Comparison of ENCODE assay signal across 15 cellular contexts in genomic region chrX:50168305-50168704, GRCh38. TPM values are rescaled to one million over a fixed set of nuclear protein-coding genes. Genes with fewer than 3 reads are reported as not detected.
DNase-seq lines count a peak whose midpoint lies in the region; ATAC-seq and TF ChIP-seq lines count a peak whose summit lies in the region.
"Had no signal": no experiment of that assay in that cellular context is flagged by ENCODE, and none has a peak within 500 bp of the region (broad histone marks: within the 10 kb centered on the region; RNA-seq: fewer than 3 reads in every experiment).

No MANE protein-coding gene starts in this region.

- peaks cover 34% of the 10 kb centered on the region for H3K27me3 Mint-ChIP-seq in MCF 10A (ENCODE audit: insufficient read depth, unreplicated experiment)

- TF ChIP-seq EP300 in upper lobe of left lung (IDR thresholded peaks at IDR 0.05) = no peak

- CTCF ChIA-PET in MCF 10A (lab: Yijun Ruan, JAX) = no interaction called here

- H3K36me3 ChIP-seq in breast epithelium = no peaks in the 10 kb centered on the region
- H3K36me3 ChIP-seq in upper lobe of left lung = no peaks in the 10 kb centered on the region
- H3K36me3 ChIP-seq: tibial nerve had no signal

- no peaks in the 10 kb centered on the region for H3K4me1 Mint-ChIP-seq in MCF 10A (ENCODE audit: insufficient read depth, unreplicated experiment)

- H3K27me3 ChIP-seq in breast epithelium = peaks cover 0 to 37% of the 10 kb centered on the region in 2 donors
- no peaks in the 10 kb centered on the region for H3K27me3 ChIP-seq in upper lobe of left lung
- H3K27me3 ChIP-seq: tibial nerve had no signal

- H3K27ac ChIP-seq in breast epithelium (no peak overlapping the region), upper lobe of left lung (no peak overlapping the region)
- H3K27ac ChIP-seq: tibial nerve had no signal

- peak; percentile 8 for DNase-seq in MCF 10A (ENCODE audit: unreplicated experiment)
- DNase-seq in breast epithelium (ENCODE audit: low spot score in 2 of 2) = no peak
- DNase-seq in NCI-H226 = peak; percentile 31
- peak; percentile 9 for DNase-seq in kidney tubule cell (ENCODE audit: low spot score)
- no peak for DNase-seq in upper lobe of left lung
- no peak for DNase-seq in middle frontal gyrus (ENCODE audit: extremely low spot score, low spot score)
- DNase-seq in Kasumi-1 (lab: John Stamatoyannopoulos, UW) = no peak
- DNase-seq: activated naive CD4-positive, alpha-beta T cell; cerebellar nuclear complex; HFFc6; NCI-H1105 treated with DMSO at 0.1 percent for 48 hours had no signal

- H3K4me3 ChIP-seq in breast epithelium (no peak overlapping the region), upper lobe of left lung (no peak overlapping the region)
- H3K4me3 ChIP-seq: tibial nerve had no signal

- H3K4me3 Mint-ChIP-seq in MCF 10A (ENCODE audit: unreplicated experiment) = no peak overlapping the region
- H3K4me3 Mint-ChIP-seq: HFFc6 had no signal

- POLR2A ChIA-PET in MCF 10A (lab: Yijun Ruan, JAX) = no interaction called here

- TF ChIP-seq CTCF in MCF 10A (IDR thresholded peaks at IDR 0.05; ENCODE audit: unreplicated experiment) (no peak), breast epithelium (IDR thresholded peaks at IDR 0.05) (no peak), upper lobe of left lung (IDR thresholded peaks at IDR 0.05) (no peak)

- 59 to 65% methylated on average over 6 of the region's 6 CpGs for WGBS in upper lobe of left lung, 2 donors

- BruUV-seq in MCF 10A (replicated peaks; lab: Mats Ljungman, UMichigan) = no TSS peak

- H3K27ac Mint-ChIP-seq in MCF 10A (ENCODE audit: low read depth, unreplicated experiment) = no peak overlapping the region
- H3K27ac Mint-ChIP-seq: HFFc6 had no signal

- H3K9me3 ChIP-seq in breast epithelium = no peaks in the 10 kb centered on the region
- no peaks in the 10 kb centered on the region for H3K9me3 ChIP-seq in upper lobe of left lung
- H3K9me3 ChIP-seq: tibial nerve had no signal

- ATAC-seq in HG02623 (IDR thresholded peaks at IDR 0.05; ENCODE audit: unreplicated experiment) (peak; percentile 57), upper lobe of left lung (ENCODE audit: low FRiP score in 2 of 2) (no peak)
- ATAC-seq: sciatic nerve had no signal

- TF ChIP-seq POLR2A in breast epithelium (IDR thresholded peaks at IDR 0.05) (no peak), upper lobe of left lung (IDR thresholded peaks at IDR 0.05) (no peak)

- H3K4me1 ChIP-seq in breast epithelium (no peaks in the 10 kb centered on the region), upper lobe of left lung (no peaks in the 10 kb centered on the region)
- H3K4me1 ChIP-seq: tibial nerve had no signal

- intact Hi-C loops in MCF 10A (cut with micrococcal nuclease) (no loop called here), breast epithelium (cut with DNase I; ENCODE audit: low total_unique reads) (no loop called here)

- H3K9me3 Mint-ChIP-seq in MCF 10A (ENCODE audit: unreplicated experiment) = peaks cover 8% of the 10 kb centered on the region
- H3K9me3 Mint-ChIP-seq: HFFc6 had no signal

- H3K36me3 Mint-ChIP-seq in MCF 10A (ENCODE audit: insufficient read depth, unreplicated experiment) = no peaks in the 10 kb centered on the region

RNA-seq across cellular contexts. Expression of gene AKAP4, which starts 32.5 kb away (rescaled TPM):
- total RNA-seq in MCF 10A (2022) (not detected in 2 replicates), breast epithelium (not detected), upper lobe of left lung (not detected)
- total RNA-seq: fibroblast of lung, HFFc6, sciatic nerve, tibial nerve had no signal

RNA-seq across cellular contexts. Expression of gene CCNB3, which starts 36.3 kb away (rescaled TPM):
- total RNA-seq in MCF 10A (2022) (0.17 and 0.68 TPM in 2 replicates), breast epithelium (1 to 10 TPM in 1 of 3 donors, under 1 TPM in 2; 0.33 to 1.3 (median 0.59) TPM), upper lobe of left lung (1 to 10 TPM in 3 of 6 donors, under 1 TPM in 3; 0.77 to 5.2 (median 1.4) TPM)

Comparison
In these comparisons a context has a peak if more than half of its experiments do, and no peak if none do; other contexts are left out.
1. DNase-seq: peak in MCF 10A (single experiment), NCI-H226 (single experiment) and kidney tubule cell (single experiment); none in breast epithelium (0 of 2), upper lobe of left lung (0 of 2), middle frontal gyrus (single experiment) and Kasumi-1 (0 of 2).